ENCODE assay signal across 13 cellular contexts in genomic region chr18:76621782-76622495, GRCh38.
DNase-seq lines count a peak whose midpoint lies in the region; ATAC-seq and TF ChIP-seq lines count a peak whose summit lies in the region.
"Had no signal": no experiment of that assay in that cellular context is flagged by ENCODE, and none has a peak within 500 bp of the region (broad histone marks: within the 10 kb centered on the region; RNA-seq: fewer than 3 reads in every experiment).

No MANE protein-coding gene starts in this region.

- H3K9me3 ChIP-seq in ES-I3 (ENCODE audit: control insufficient read depth, insufficient read depth, low read length) (no peaks in the 10 kb centered on the region), parathyroid adenoma (ENCODE audit: control insufficient read depth, low read length) (no peaks in the 10 kb centered on the region)
- H3K9me3 ChIP-seq in CD8-positive, alpha-beta memory T cell (ENCODE audit: low read length): no peaks in the 10 kb centered on the region
- H3K9me3 ChIP-seq: MG63 had no signal

- peak overlapping the region; percentile 12 for H2AFZ ChIP-seq in parathyroid adenoma

- POLR2A ChIA-PET in CD8-positive, alpha-beta memory T cell (lab: Charles Lee): no interaction called here

- peaks cover 24 to 54% of the 10 kb centered on the region in 2 donors for H3K27me3 Mint-ChIP-seq in CD8-positive, alpha-beta memory T cell

- peak; percentile 12 for DNase-seq in NCI-H510A (lab: John Stamatoyannopoulos, UW)
- peak; percentile 37 for DNase-seq in epithelial cell of proximal tubule (ENCODE audit: low read depth)
- no peak for DNase-seq in hypothalamus (lab: John Stamatoyannopoulos, UW)
- no peak for DNase-seq in stimulated activated CD4-positive, alpha-beta T cell treated with anti-CD3 and anti-CD28 coated beads, Interleukin-1b, Interleukin-23, amount 100 ng/mL, for 48 hours
- no peak for DNase-seq in CD8-positive, alpha-beta memory T cell
- DNase-seq: activated CD4-positive, alpha-beta T cell treated with anti-CD3 and anti-CD28 coated beads, Interleukin-2, amount 10 ng/mL, durations not matched to agents 7 days and 5 days; effector CD4-positive, alpha-beta T cell; MG63; occipital lobe; stimulated activated naive B cell treated with anti-CD40 and anti-IgM and Interleukin-4, amounts not matched to agents 10 μg/mL and 1 μg/mL and 100 μg/mL, for 72 hours had no signal

- no peak overlapping the region for H3K4me2 ChIP-seq in parathyroid adenoma (ENCODE audit: low read length)

- no peaks in the 10 kb centered on the region for H3K36me3 Mint-ChIP-seq in CD8-positive, alpha-beta memory T cell
- H3K36me3 Mint-ChIP-seq: stimulated activated naive B cell treated with anti-CD40 and anti-IgM and Interleukin-4, amounts not matched to agents 10 μg/mL and 1 μg/mL and 100 μg/mL, for 72 hours had no signal

- CTCF ChIA-PET in CD8-positive, alpha-beta memory T cell (lab: Charles Lee): interaction anchor here (1.2 kb wide), 1 partner anchor 223 kb away, joined by 3 read pairs; no protein-coding TSS in a partner anchor

- no peaks in the 10 kb centered on the region for H3K79me2 ChIP-seq in parathyroid adenoma

- H3K27me3 ChIP-seq in parathyroid adenoma (ENCODE audit: control insufficient read depth, insufficient read depth, low read length): no peaks in the 10 kb centered on the region
- H3K27me3 ChIP-seq in CD8-positive, alpha-beta memory T cell (ENCODE audit: insufficient read depth, low read length, poor library complexity, severe bottlenecking): no peaks in the 10 kb centered on the region
- H3K27me3 ChIP-seq: MG63 had no signal

- peaks cover 5 to 10% (median 6%) of the 10 kb centered on the region in 3 donors for H3K4me1 Mint-ChIP-seq in CD8-positive, alpha-beta memory T cell

- H3K4me1 ChIP-seq in ES-I3 (ENCODE audit: insufficient read depth, low read length): peaks cover 23% of the 10 kb centered on the region
- H3K4me1 ChIP-seq in parathyroid adenoma: peaks cover 12% of the 10 kb centered on the region
- H3K4me1 ChIP-seq in CD8-positive, alpha-beta memory T cell (ENCODE audit: insufficient read depth, low read length): no peaks in the 10 kb centered on the region

- no peak overlapping the region for H3K27ac Mint-ChIP-seq in CD8-positive, alpha-beta memory T cell
- H3K27ac Mint-ChIP-seq: activated CD4-positive, alpha-beta T cell treated with anti-CD3 and anti-CD28 coated beads, Interleukin-2, amount 10 ng/mL, durations not matched to agents 7 days and 5 days; stimulated activated naive B cell treated with anti-CD40 and anti-IgM and Interleukin-4, amounts not matched to agents 10 μg/mL and 1 μg/mL and 100 μg/mL, for 72 hours had no signal

- ATAC-seq in HG02970 (IDR thresholded peaks at IDR 0.05; ENCODE audit: low FRiP score, unreplicated experiment): no peak
- ATAC-seq: stimulated activated naive B cell treated with anti-CD40 and anti-IgM and Interleukin-4, amounts not matched to agents 10 μg/mL and 1 μg/mL and 100 μg/mL, for 72 hours had no signal

- TF ChIP-seq CTCF in epithelial cell of proximal tubule (conservative IDR thresholded peaks at IDR 0.05; ENCODE audit: low read depth, low read length) (no peak), parathyroid adenoma (IDR thresholded peaks at IDR 0.05) (no peak)

- H3K36me3 ChIP-seq in ES-I3 (ENCODE audit: insufficient read depth, low read length) (no peaks in the 10 kb centered on the region), parathyroid adenoma (ENCODE audit: control insufficient read depth, insufficient read depth, low read length) (no peaks in the 10 kb centered on the region)
- H3K36me3 ChIP-seq in CD8-positive, alpha-beta memory T cell (ENCODE audit: insufficient read depth, low read length): no peaks in the 10 kb centered on the region
- H3K36me3 ChIP-seq: MG63 had no signal

- no peak overlapping the region for H3K27ac ChIP-seq in parathyroid adenoma
- H3K27ac ChIP-seq in CD8-positive, alpha-beta memory T cell (ENCODE audit: low read depth, low read length): no peak overlapping the region

- H3K9me3 Mint-ChIP-seq in CD8-positive, alpha-beta memory T cell: no peaks in the 10 kb centered on the region
- H3K9me3 Mint-ChIP-seq: activated CD4-positive, alpha-beta T cell treated with anti-CD3 and anti-CD28 coated beads, Interleukin-2, amount 10 ng/mL, durations not matched to agents 7 days and 5 days; stimulated activated naive B cell treated with anti-CD40 and anti-IgM and Interleukin-4, amounts not matched to agents 10 μg/mL and 1 μg/mL and 100 μg/mL, for 72 hours had no signal

- no peak overlapping the region for H3K4me3 Mint-ChIP-seq in CD8-positive, alpha-beta memory T cell
- H3K4me3 Mint-ChIP-seq: activated CD4-positive, alpha-beta T cell treated with anti-CD3 and anti-CD28 coated beads, Interleukin-2, amount 10 ng/mL, durations not matched to agents 7 days and 5 days; stimulated activated naive B cell treated with anti-CD40 and anti-IgM and Interleukin-4, amounts not matched to agents 10 μg/mL and 1 μg/mL and 100 μg/mL, for 72 hours had no signal

- H3K9ac ChIP-seq in ES-I3 (ENCODE audit: low read depth, low read length) (peak overlapping the region; percentile 54; the same call in 1 of the 2 replicates), parathyroid adenoma (no peak overlapping the region)

- H3K4me3 ChIP-seq in epithelial cell of proximal tubule (ENCODE audit: low read depth, low read length) (peak overlapping the region; percentile 35), parathyroid adenoma (ENCODE audit: low read depth, low read length) (no peak overlapping the region)
- H3K4me3 ChIP-seq in CD8-positive, alpha-beta memory T cell (ENCODE audit: low read length): no peak overlapping the region
- H3K4me3 ChIP-seq: MG63 had no signal

Comparison
In these comparisons a context has a peak if more than half of its experiments do, and no peak if none do; other contexts are left out.
1. DNase-seq: peak in NCI-H510A (single experiment) and epithelial cell of proximal tubule (single experiment); none in hypothalamus (0 of 51), stimulated activated CD4-positive, alpha-beta T cell treated with anti-CD3 and anti-CD28 coated beads, Interleukin-1b, Interleukin-23, amount 100 ng/mL, for 48 hours (single experiment) and CD8-positive, alpha-beta memory T cell (0 of 5).